Comparison of ENCODE assay signal across 9 cellular contexts in genomic region chr14:21233457-21234076, GRCh38. TPM values are rescaled to one million over a fixed set of nuclear protein-coding genes. Genes with fewer than 3 reads are reported as not detected.
DNase-seq lines count a peak whose midpoint lies in the region; ATAC-seq, FAIRE-seq and TF ChIP-seq lines count a peak whose summit lies in the region.
"Had no signal": no experiment of that assay in that cellular context is flagged by ENCODE, and none has a peak within 500 bp of the region (broad histone marks: within the 10 kb centered on the region; RNA-seq: fewer than 3 reads in every experiment).

No MANE protein-coding gene starts in this region.

- ATAC-seq in DND-41 (ENCODE audit: insufficient read depth, low read depth) (no peak; the same call in 2 of the 3 replicates), HG03378 (IDR thresholded peaks at IDR 0.05; ENCODE audit: unreplicated experiment) (no peak)
- ATAC-seq in central memory CD8-positive, alpha-beta T cell (replicated peaks; ENCODE audit: extremely low read depth, poor library complexity, severe bottlenecking) = no peak

- peaks cover 100% of the 10 kb centered on the region for H3K36me3 ChIP-seq in DND-41 (ENCODE audit: insufficient read depth, low read length)

- peak overlapping the region; percentile 47 for H3K4me3 Mint-ChIP-seq in central memory CD8-positive, alpha-beta T cell
- H3K4me3 Mint-ChIP-seq in mesothelial cell of epicardium = no peak overlapping the region

- H3K36me3 Mint-ChIP-seq in central memory CD8-positive, alpha-beta T cell (ENCODE audit: insufficient read depth) = peaks cover 78% of the 10 kb centered on the region
- peaks cover 44% of the 10 kb centered on the region for H3K36me3 Mint-ChIP-seq in mesothelial cell of epicardium

- H3K4me1 Mint-ChIP-seq in central memory CD8-positive, alpha-beta T cell = peaks cover 83% of the 10 kb centered on the region
- peaks cover 13% of the 10 kb centered on the region for H3K4me1 Mint-ChIP-seq in mesothelial cell of epicardium

- H4K20me1 ChIP-seq in DND-41 (ENCODE audit: insufficient read depth, low read length) = peaks cover 97% of the 10 kb centered on the region

- H2AFZ ChIP-seq in DND-41 (ENCODE audit: low read depth, low read length) = no peak overlapping the region

- DNase-seq in DND-41 = no peak
- DNase-seq in central memory CD8-positive, alpha-beta T cell (ENCODE audit: low spot score in 2 of 2) = no peak
- DNase-seq in mesothelial cell of epicardium (ENCODE audit: low spot score in 2 of 2, unreplicated experiment in 2 of 2) = no peak
- DNase-seq in frontal cortex (ENCODE audit: low spot score in 2 of 2) = no peak
- DNase-seq in foreskin melanocyte = no peak
- DNase-seq: MG63 had no signal

- no peak overlapping the region for H3K4me3 ChIP-seq in DND-41 (ENCODE audit: low read depth in 1 of 2, low read length in 2 of 2)
- H3K4me3 ChIP-seq: MG63 had no signal

- no peaks in the 10 kb centered on the region for H3K9me3 Mint-ChIP-seq in central memory CD8-positive, alpha-beta T cell
- H3K9me3 Mint-ChIP-seq in mesothelial cell of epicardium = no peaks in the 10 kb centered on the region

- H3K27ac Mint-ChIP-seq in central memory CD8-positive, alpha-beta T cell (ENCODE audit: low read depth) = peak overlapping the region; percentile 86
- peak overlapping the region; percentile 56 for H3K27ac Mint-ChIP-seq in mesothelial cell of epicardium

- no peaks in the 10 kb centered on the region for H3K27me3 Mint-ChIP-seq in central memory CD8-positive, alpha-beta T cell
- no peaks in the 10 kb centered on the region for H3K27me3 Mint-ChIP-seq in mesothelial cell of epicardium (ENCODE audit: low read depth)

- peaks cover 5% of the 10 kb centered on the region; the same call in 1 of the 2 replicates for H3K4me1 ChIP-seq in DND-41 (ENCODE audit: insufficient read depth, low read length)

- H3K4me2 ChIP-seq in DND-41 (ENCODE audit: insufficient read depth, low read length) = no peak overlapping the region

- no peaks in the 10 kb centered on the region for H3K27me3 ChIP-seq in DND-41 (ENCODE audit: insufficient read depth, low read length, poor library complexity)
- H3K27me3 ChIP-seq: MG63 had no signal

- no peak overlapping the region for H3K27ac ChIP-seq in DND-41 (ENCODE audit: low read length)

- no peak overlapping the region for H3K9ac ChIP-seq in DND-41 (ENCODE audit: low read depth, low read length)

- TF ChIP-seq CTCF in DND-41 (IDR thresholded peaks at IDR 0.05; ENCODE audit: borderline replicate concordance, extremely low read depth, low read length, poor library complexity, severe bottlenecking) (peak; percentile 31), LNCAP (IDR thresholded peaks at IDR 0.05) (peak; percentile 48), mesothelial cell of epicardium (IDR thresholded peaks at IDR 0.05; ENCODE audit: unreplicated experiment) (no peak)

- H3K79me2 ChIP-seq in DND-41 (ENCODE audit: insufficient read depth, low read length) = peaks cover 100% of the 10 kb centered on the region

- H3K9me3 ChIP-seq in DND-41 (ENCODE audit: insufficient read depth, low read length, severe bottlenecking) = no peaks in the 10 kb centered on the region
- H3K9me3 ChIP-seq: MG63 had no signal

- FAIRE-seq in frontal cortex (lab: Jason Lieb, UNC) = no peak
- FAIRE-seq: endometrium had no signal

RNA-seq across cellular contexts. Expression of gene HNRNPC, which starts 35.7 kb away (rescaled TPM):
- 669 to 698 TPM (median 675 TPM) in 3 replicates for total RNA-seq in mesothelial cell of epicardium
- 614 TPM for total RNA-seq in frontal cortex

RNA-seq across cellular contexts. Expression of gene RPGRIP1, which starts 46.3 kb away (rescaled TPM):
- total RNA-seq in mesothelial cell of epicardium (0.29 to 0.35 TPM (median 0.29 TPM) in 3 replicates), frontal cortex (not detected)
